ENCODE assay signal across 1 cellular context in the genomic region with DNA sequence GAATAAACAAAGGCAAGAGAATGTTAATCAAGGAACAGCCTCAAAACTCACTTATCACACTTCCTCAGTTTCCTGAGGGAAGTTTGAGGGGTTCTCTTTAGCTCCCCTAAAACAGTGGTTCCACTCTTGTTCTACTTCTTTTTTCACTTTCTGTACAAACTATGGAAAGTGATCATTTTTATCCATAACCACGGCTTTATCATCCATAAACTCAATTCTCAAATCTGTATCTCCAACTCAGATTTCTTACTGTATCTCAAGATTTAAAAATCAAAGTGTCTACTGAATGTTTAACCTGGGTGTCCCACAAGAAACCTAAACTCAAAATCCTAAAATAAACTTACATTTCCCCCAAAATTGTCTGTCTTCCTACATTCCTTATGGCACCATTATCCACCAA.
TF ChIP-seq lines count a peak whose summit lies in the region.

No MANE protein-coding gene starts in this region.

TF ChIP-seq in A549, 52 proteins besides CTCF, POLR2A, EP300 and RAD21:
- TF ChIP-seq EHF (CRISPR knock-in tag; IDR thresholded peaks at IDR 0.05) (no peak), E2F6 (IDR thresholded peaks at IDR 0.05; ENCODE audit: borderline replicate concordance, low read depth) (no peak), FOXS1 (CRISPR knock-in tag; IDR thresholded peaks at IDR 0.05) (no peak), JUNB (IDR thresholded peaks at IDR 0.05) (no peak)
